Comparison of ENCODE assay signal across 8 cellular contexts in genomic region chr3:32176989-32177701, GRCh38.
DNase-seq lines count a peak whose midpoint lies in the region; ATAC-seq and FAIRE-seq lines count a peak whose summit lies in the region.

No MANE protein-coding gene starts in this region.

- peak; percentile 38 for ATAC-seq in HG02588 (IDR thresholded peaks at IDR 0.05; ENCODE audit: unreplicated experiment)
- peak; percentile 80 for ATAC-seq in effector memory CD8-positive, alpha-beta T cell (replicated peaks)
- peak; percentile 76 to 78 for ATAC-seq in naive thymus-derived CD8-positive, alpha-beta T cell

- H3K9me3 Mint-ChIP-seq in effector memory CD8-positive, alpha-beta T cell = no peaks in the 10 kb centered on the region
- peaks cover 0 to 7% (median 3%) of the 10 kb centered on the region in 9 donors for H3K9me3 Mint-ChIP-seq in naive thymus-derived CD8-positive, alpha-beta T cell

- FAIRE-seq in urothelium cell line (lab: Jason Lieb, UNC) = peak; percentile 59

- peak overlapping the region; percentile 24 to 46 for H3K4me3 Mint-ChIP-seq in effector memory CD8-positive, alpha-beta T cell
- peak overlapping the region in 7 of 10 donors; percentile 18 to 84 (median 61) for H3K4me3 Mint-ChIP-seq in naive thymus-derived CD8-positive, alpha-beta T cell

- peaks cover 12 to 21% of the 10 kb centered on the region in 2 donors for H3K27me3 Mint-ChIP-seq in effector memory CD8-positive, alpha-beta T cell
- peaks cover 0 to 4% (median 0%) of the 10 kb centered on the region in 5 donors for H3K27me3 Mint-ChIP-seq in naive thymus-derived CD8-positive, alpha-beta T cell

- H3K4me1 Mint-ChIP-seq in effector memory CD8-positive, alpha-beta T cell (ENCODE audit: low read depth in 2 of 2) = peaks cover 6 to 8% of the 10 kb centered on the region in 2 donors
- peaks cover 7 to 15% (median 11%) of the 10 kb centered on the region in 4 donors for H3K4me1 Mint-ChIP-seq in naive thymus-derived CD8-positive, alpha-beta T cell

- H3K27ac Mint-ChIP-seq in effector memory CD8-positive, alpha-beta T cell = no peak overlapping the region
- peak overlapping the region in 2 of 10 donors; percentile 16 to 82 for H3K27ac Mint-ChIP-seq in naive thymus-derived CD8-positive, alpha-beta T cell

- POLR2A ChIA-PET in naive thymus-derived CD8-positive, alpha-beta T cell (lab: Charles Lee) = no interaction called here

- DNase-seq in GM03348 (ENCODE audit: low spot score) (peak; percentile 45), NCI-H526 treated with DMSO at 0.1 percent for 48 hours (lab: John Stamatoyannopoulos, UW) (peak; percentile 63), urothelium cell line (ENCODE audit: low spot score) (peak; percentile 56), pons (ENCODE audit: low spot score) (no peak)
- peak; percentile 53 to 69 for DNase-seq in activated CD4-positive, alpha-beta T cell treated with anti-CD3 and anti-CD28 coated beads, Interleukin-2, amount 50 U/mL, for 48 hours
- peak; percentile 71 to 74 (median 72) for DNase-seq in effector memory CD8-positive, alpha-beta T cell
- DNase-seq in naive thymus-derived CD8-positive, alpha-beta T cell = peak in 9 of 10 donors; percentile 25 to 78 (median 63)

- no peaks in the 10 kb centered on the region for H3K36me3 Mint-ChIP-seq in effector memory CD8-positive, alpha-beta T cell (ENCODE audit: insufficient read depth)
- peaks cover 4 to 7% (median 4%) of the 10 kb centered on the region in 3 donors for H3K36me3 Mint-ChIP-seq in naive thymus-derived CD8-positive, alpha-beta T cell
